ENCODE assay signal across 36 cellular contexts in genomic region chr4:38316045-38316444, GRCh38.
"Had no signal": no experiment of that assay in that cellular context is flagged by ENCODE, and none has a peak within 500 bp of the region (broad histone marks: within the 10 kb centered on the region; RNA-seq: fewer than 3 reads in every experiment).

No MANE protein-coding gene starts in this region.

- H3K36me3 ChIP-seq: adrenal gland, breast epithelium, MG63, Peyer's patch had no signal

- H3K27ac ChIP-seq: adrenal gland, body of pancreas had no signal

- DNase-seq: activated CD4-positive, alpha-beta memory T cell treated with anti-CD3 and anti-CD28 coated beads, Interleukin-2, amount 10 ng/mL, durations not matched to agents 7 days and 5 days; activated CD4-positive, alpha-beta T cell treated with anti-CD3 and anti-CD28 coated beads for 36 hours; activated effector memory CD4-positive, alpha-beta T cell treated with anti-CD3 and anti-CD28 coated beads, Interleukin-2, amount 50 U/mL, for 16 hours; activated naive CD4-positive, alpha-beta T cell; activated naive CD4-positive, alpha-beta T cell treated with anti-CD3 and anti-CD28 coated beads, Interleukin-2, amount 50 U/mL, for 16 hours; activated T-cell treated with anti-CD3 and anti-CD28 coated beads, Interleukin-2, amount 50 U/mL, for 1 hour; activated T-cell treated with anti-CD3 and anti-CD28 coated beads, Interleukin-2, amount 50 U/mL, for 72 hours; adrenal gland; body of pancreas; cerebellar nuclear complex; cortex of kidney; Kasumi-1; MG63; NCI-H1048; NCI-H1105 treated with DMSO at 0.1 percent for 48 hours; NCI-H1436; NCI-H1694; NCI-H1930; NCI-H2081 treated with DMSO at 0.1 percent for 48 hours; NCI-H226; NCI-H446 treated with DMSO at 0.1 percent for 48 hours; NK-92 treated with Interleukin-12 subunit alpha and Interleukin-12 subunit beta, amount 100 ng/mL, for 24 hours; PC-3; Peyer's patch; RPMI8226; SIG-M5; SW 1271; T-helper 1 cell; T1000 had no signal

- FAIRE-seq: astrocyte, TTC549 had no signal

- ATAC-seq: activated CD4-positive, alpha-beta T cell treated with anti-CD3 and anti-CD28 coated beads for 36 hours; activated CD4-positive, CD25-positive, alpha-beta regulatory T cell treated with anti-CD3 and anti-CD28 coated beads, Interleukin-2, amount 50 U/mL, for 24 hours; activated T-cell treated with anti-CD3 and anti-CD28 coated beads, Interleukin-2, amount 50 U/mL, for 72 hours; activated T-helper 17 cell treated with anti-CD3 and anti-CD28 coated beads, Interleukin-2, amount 50 U/mL, for 72 hours; body of pancreas; PC-3; Right ventricle myocardium inferior; WTC11 had no signal

- H3K9me3 ChIP-seq: adrenal gland, body of pancreas, breast epithelium, MG63, Peyer's patch had no signal

- H3K27me3 ChIP-seq: adrenal gland, body of pancreas, breast epithelium, MG63, Peyer's patch had no signal

- H3K4me1 ChIP-seq: breast epithelium had no signal

- H3K4me3 ChIP-seq: adrenal gland, body of pancreas, breast epithelium, MG63, Peyer's patch had no signal
